Comparison of ENCODE assay signal across 8 cellular contexts in genomic region chr19:41997121-41997850, GRCh38. TPM values are rescaled to one million over a fixed set of nuclear protein-coding genes. Genes with fewer than 3 reads are reported as not detected.
DNase-seq lines count a peak whose midpoint lies in the region; ATAC-seq, FAIRE-seq and TF ChIP-seq lines count a peak whose summit lies in the region.

No MANE protein-coding gene starts in this region.

- no peaks in the 10 kb centered on the region for H3K79me2 ChIP-seq in SK-N-SH (ENCODE audit: insufficient read depth)

- DNase-seq in Right ventricle myocardium superior: peak; percentile 69
- DNase-seq in right atrium auricular region (ENCODE audit: low spot score): no peak
- peak; percentile 62 for DNase-seq in SK-N-SH
- DNase-seq in brain microvascular endothelial cell: peak; percentile 16
- DNase-seq in kidney: peak; percentile 81
- no peak for DNase-seq in T1000 (lab: John Stamatoyannopoulos, UW)

- H3K9me3 ChIP-seq in right atrium auricular region (no peaks in the 10 kb centered on the region), SK-N-SH (no peaks in the 10 kb centered on the region), kidney (ENCODE audit: control insufficient read depth in 1 of 2, low read length in 2 of 2) (no peaks in the 10 kb centered on the region), stomach smooth muscle (ENCODE audit: control insufficient read depth in 2 of 2, low read length in 2 of 2) (no peaks in the 10 kb centered on the region)

- no peak overlapping the region for H2AFZ ChIP-seq in SK-N-SH (ENCODE audit: low read depth)

- H3K9ac ChIP-seq in SK-N-SH (no peak overlapping the region), kidney (ENCODE audit: low read length in 2 of 2) (no peak overlapping the region), stomach smooth muscle (ENCODE audit: low read length in 2 of 2) (no peak overlapping the region)

- no peak overlapping the region for H3K27ac ChIP-seq in right atrium auricular region
- peak overlapping the region; percentile 13 to 98; a peak in 3 of 4 replicates for H3K27ac ChIP-seq in SK-N-SH (ENCODE audit: low read depth in 2 of 2, low read length in 1 of 2)
- no peak overlapping the region for H3K27ac ChIP-seq in brain microvascular endothelial cell
- no peak overlapping the region for H3K27ac ChIP-seq in kidney (ENCODE audit: low read depth in 2 of 2, low read length in 2 of 2)
- no peak overlapping the region for H3K27ac ChIP-seq in stomach smooth muscle (ENCODE audit: low read length)

- H3K4me3 ChIP-seq in right atrium auricular region: peak overlapping the region in 1 of 2 donors; percentile 15
- peak overlapping the region in 1 of 2 experiments; percentile 18; a peak in 1 of 4 replicates for H3K4me3 ChIP-seq in SK-N-SH (ENCODE audit: low read depth in 2 of 2, low read length in 1 of 2)
- no peak overlapping the region for H3K4me3 ChIP-seq in brain microvascular endothelial cell (ENCODE audit: low read depth, low read length)
- H3K4me3 ChIP-seq in kidney (ENCODE audit: low read length in 2 of 2): no peak overlapping the region
- H3K4me3 ChIP-seq in stomach smooth muscle (ENCODE audit: low read length in 2 of 2): peak overlapping the region; percentile 25 to 29

- no peak for TF ChIP-seq EP300 in SK-N-SH (IDR thresholded peaks at IDR 0.05; ENCODE audit: borderline replicate concordance in 1 of 2, low read depth in 1 of 2, low read length in 1 of 2)

- FAIRE-seq in kidney (lab: Jason Lieb, UNC): no peak

- in situ Hi-C loops in brain microvascular endothelial cell (cut with HindIII; ENCODE audit: low pct_ligation_motif_present, low sequenced_read_pairs): no loop called here

- TF ChIP-seq RAD21 in SK-N-SH (IDR thresholded peaks at IDR 0.05; ENCODE audit: low read length): no peak

- no peaks in the 10 kb centered on the region for H3K9me2 ChIP-seq in SK-N-SH

- H3K4me2 ChIP-seq in SK-N-SH: peak overlapping the region; percentile 55; the same call in 1 of the 2 replicates

- peaks cover 0 to 7% of the 10 kb centered on the region in 2 donors for H3K27me3 ChIP-seq in right atrium auricular region
- H3K27me3 ChIP-seq in SK-N-SH (ENCODE audit: insufficient read depth): peaks cover 54% of the 10 kb centered on the region
- H3K27me3 ChIP-seq in brain microvascular endothelial cell (replicated peaks): peaks cover 60% of the 10 kb centered on the region
- H3K27me3 ChIP-seq in stomach smooth muscle (ENCODE audit: control insufficient read depth in 1 of 2, insufficient read depth in 2 of 2, low read length in 2 of 2): peaks cover 64 to 65% of the 10 kb centered on the region in 2 donors

- intact Hi-C loops in Right ventricle myocardium superior (cut with DNase I): loop anchor here (5.0 to 10.0 kb wide), 2 partner anchors 35 to 88 kb away; no protein-coding TSS in a partner anchor
- intact Hi-C loops in kidney (cut with DNase I): no loop called here

- no peak for TF ChIP-seq CTCF in right atrium auricular region (IDR thresholded peaks at IDR 0.05)
- no peak for TF ChIP-seq CTCF in SK-N-SH (IDR thresholded peaks at IDR 0.05)
- TF ChIP-seq CTCF in brain microvascular endothelial cell (IDR thresholded peaks at IDR 0.05; ENCODE audit: low read depth, low read length, missing control alignments): no peak
- TF ChIP-seq CTCF in kidney (IDR thresholded peaks at IDR 0.05; ENCODE audit: borderline replicate concordance, extremely low read depth, insufficient read depth): no peak

- H3K36me3 ChIP-seq in right atrium auricular region (no peaks in the 10 kb centered on the region), SK-N-SH (replicated peaks in 1 of 2; ENCODE audit: control insufficient read depth in 1 of 2, insufficient read depth in 2 of 2, low read length in 1 of 2) (no peaks in the 10 kb centered on the region), brain microvascular endothelial cell (replicated peaks) (no peaks in the 10 kb centered on the region), kidney (ENCODE audit: control insufficient read depth in 1 of 2, insufficient read depth in 2 of 2, low read length in 2 of 2) (no peaks in the 10 kb centered on the region), stomach smooth muscle (ENCODE audit: control insufficient read depth in 2 of 2, insufficient read depth in 2 of 2, low read length in 2 of 2) (peaks cover 0 to 1% of the 10 kb centered on the region in 2 donors)

- no peaks in the 10 kb centered on the region for H3F3A ChIP-seq in SK-N-SH (replicated peaks; ENCODE audit: insufficient read depth)

- WGBS in SK-N-SH (ENCODE audit: low lambda C conversion rate): 3% methylated on average over 24 of the region's 35 CpGs

- CTCF ChIA-PET in SK-N-SH (lab: Yijun Ruan, JAX): interaction anchor here (0.6 to 4.7 kb wide), 10 partner anchors 13 to 63 kb away, joined by 3 to 39 read pairs (median 8); partner anchors contain the start of gene RABAC1

- peak; percentile 30 for ATAC-seq in Right ventricle myocardium superior (ENCODE audit: poor library complexity)
- no peak for ATAC-seq in GM18873 (IDR thresholded peaks at IDR 0.05; ENCODE audit: low FRiP score, unreplicated experiment)

- H3K4me1 ChIP-seq in right atrium auricular region (peaks cover 0 to 32% of the 10 kb centered on the region in 2 donors), SK-N-SH (ENCODE audit: control insufficient read depth in 1 of 2, insufficient read depth in 2 of 2, low read depth in 1 of 2, low read length in 1 of 2) (peaks cover 0 to 55% of the 10 kb centered on the region in 2 experiments; a peak in 1 of 4 replicates), kidney (ENCODE audit: control insufficient read depth in 1 of 2, insufficient read depth in 1 of 2, low read depth in 1 of 2, low read length in 2 of 2) (peaks cover 0 to 3% of the 10 kb centered on the region in 2 donors), stomach smooth muscle (ENCODE audit: control insufficient read depth, insufficient read depth, low read length) (peaks cover 23% of the 10 kb centered on the region)

- no peaks in the 10 kb centered on the region for H4K20me1 ChIP-seq in SK-N-SH (ENCODE audit: insufficient read depth)

- POLR2A ChIA-PET in SK-N-SH (lab: Yijun Ruan, JAX): interaction anchor here (0.7 to 2.6 kb wide), 5 partner anchors 9 to 39 kb away, joined by 3 to 10 read pairs (median 3); partner anchors contain the start of gene RABAC1

TF ChIP-seq in SK-N-SH, 30 proteins besides CTCF, POLR2A, EP300 and RAD21:
- no peak for TF ChIP-seq RXRA (IDR thresholded peaks at IDR 0.05; ENCODE audit: borderline replicate concordance, low read depth)
- no peak for TF ChIP-seq MXI1 (IDR thresholded peaks at IDR 0.05; ENCODE audit: low read depth, low read length)
- peak; percentile 96 for TF ChIP-seq REST (IDR thresholded peaks at IDR 0.05; ENCODE audit: low read depth, low read length)

RNA-seq across cellular contexts. Expression of gene ATP1A3, which starts 3.3 kb away (rescaled TPM):
- total RNA-seq in Right ventricle myocardium superior (388 TPM), right atrium auricular region (100 to 1,000 TPM in 1 of 2 donors, 10 to 100 TPM in 1; 81.4 to 223 TPM), kidney (not detected)
- polyA plus RNA-seq in SK-N-SH (2012; rRNA removed) (0.75 and 0.77 TPM in 2 replicates), kidney (ENCODE audit: insufficient read depth, low read depth, low replicate concordance) (not detected)
- 0.80 and 1.9 TPM in 2 replicates for polyA plus RNA-seq in SK-N-SH (2012; cell fraction: cytosol; rRNA removed)
- polyA plus RNA-seq in SK-N-SH (2012; cell fraction: nucleus; rRNA removed): 0.95 and 1.7 TPM in 2 replicates

RNA-seq across cellular contexts. Expression of gene RABAC1, which starts 38.2 kb away (rescaled TPM):
- total RNA-seq in Right ventricle myocardium superior (62.1 TPM), right atrium auricular region (100 to 1,000 TPM; 123 to 167 TPM), kidney (146 TPM)
- polyA plus RNA-seq in SK-N-SH (2012; rRNA removed) (252 and 287 TPM in 2 replicates), kidney (ENCODE audit: insufficient read depth, low read depth, low replicate concordance) (333 TPM)
- 141 and 200 TPM in 2 replicates for polyA plus RNA-seq in SK-N-SH (2012; cell fraction: cytosol; rRNA removed)
- 193 and 241 TPM in 2 replicates for polyA plus RNA-seq in SK-N-SH (2012; cell fraction: nucleus; rRNA removed)

Comparison
In these comparisons a context has a peak if more than half of its experiments do, and no peak if none do; other contexts are left out.
1. DNase-seq: peak in Right ventricle myocardium superior (single experiment), SK-N-SH (single experiment), brain microvascular endothelial cell (single experiment) and kidney (single experiment); none in right atrium auricular region (single experiment) and T1000 (single experiment).
2. H3K27ac ChIP-seq: peak in SK-N-SH (2 of 2); none in right atrium auricular region (0 of 2), brain microvascular endothelial cell (single experiment), kidney (0 of 2) and stomach smooth muscle (single experiment).
3. H3K4me3 ChIP-seq: peak in stomach smooth muscle (2 of 2); none in brain microvascular endothelial cell (single experiment) and kidney (0 of 2).
4. RNA of gene ATP1A3, which starts 3.3 kb away (total RNA-seq): 388 TPM in Right ventricle myocardium superior (single experiment) and 81.4 to 223 TPM in right atrium auricular region; not detected in kidney (single experiment); every median in the first group is over 10 times any median in the second.